Comparison of ENCODE assay signal across 10 cellular contexts in the genomic region with DNA sequence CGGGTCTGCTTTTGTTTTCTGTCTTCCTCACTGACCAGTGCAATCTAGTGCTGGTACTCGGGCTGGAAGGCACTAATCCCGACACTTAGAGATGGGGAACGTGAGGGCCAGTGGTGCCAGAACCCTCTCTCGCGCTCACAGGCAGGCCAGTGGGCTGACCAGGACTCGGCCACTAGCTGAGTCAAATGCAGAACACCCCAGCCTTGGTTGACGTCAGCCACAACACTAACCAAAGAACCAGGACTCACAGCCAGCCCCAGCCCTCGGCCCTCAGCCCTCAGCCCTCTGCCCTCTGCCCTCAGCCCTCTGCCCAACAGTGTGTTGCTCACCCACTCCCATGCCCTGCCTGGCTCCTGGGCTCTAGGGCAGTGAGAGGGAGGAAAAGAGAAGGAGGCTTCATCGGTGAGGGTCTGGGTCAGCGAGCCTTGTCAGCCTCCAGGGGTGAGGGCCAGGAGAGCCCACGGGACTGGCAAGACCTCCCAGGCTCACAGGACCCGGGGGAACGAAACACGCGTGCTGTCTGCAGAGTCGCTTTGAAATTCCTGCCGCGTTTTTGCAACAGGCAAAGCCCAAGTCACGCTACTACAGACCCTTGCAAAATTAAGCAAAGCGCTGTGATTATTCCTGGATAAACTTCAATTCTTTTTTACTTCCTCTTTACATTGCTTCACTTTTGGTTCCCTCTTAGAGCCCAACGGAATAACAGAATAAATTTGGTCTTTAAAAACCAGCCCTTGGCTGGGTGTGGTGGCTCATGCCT. TPM values are rescaled to one million over a fixed set of nuclear protein-coding genes. Genes with fewer than 3 reads are reported as not detected.
DNase-seq lines count a peak whose midpoint lies in the region; ATAC-seq and TF ChIP-seq lines count a peak whose summit lies in the region.
"Had no signal": no experiment of that assay in that cellular context is flagged by ENCODE, and none has a peak within 500 bp of the region (broad histone marks: within the 10 kb centered on the region; RNA-seq: fewer than 3 reads in every experiment).

No MANE protein-coding gene starts in this region.

- intact Hi-C loops in dorsolateral prefrontal cortex (cut with DNase I): loop anchor here (1.0 kb wide), 2 partner anchors 11 to 12 kb away; no protein-coding TSS in a partner anchor

- H3K9me3 ChIP-seq in muscle layer of duodenum (ENCODE audit: control insufficient read depth in 1 of 2, low read length in 2 of 2): no peaks in the 10 kb centered on the region

- H3K27me3 ChIP-seq in dorsolateral prefrontal cortex (no peaks in the 10 kb centered on the region), muscle layer of duodenum (ENCODE audit: low read depth, low read length) (no peaks in the 10 kb centered on the region)

- TF ChIP-seq CTCF in dorsolateral prefrontal cortex (IDR thresholded peaks at IDR 0.05 in 54 of 56, conservative IDR thresholded peaks at IDR 0.05 in 2 of 56; ENCODE audit: low read depth in 1 of 56, partially characterized antibody in 56 of 56): no peak

- peaks cover 13 to 39% of the 10 kb centered on the region in 2 donors for H3K4me1 ChIP-seq in muscle layer of duodenum (ENCODE audit: control insufficient read depth in 1 of 2, insufficient read depth in 2 of 2, low read length in 2 of 2)

- no peak for ATAC-seq in GM18873 (IDR thresholded peaks at IDR 0.05; ENCODE audit: low FRiP score, unreplicated experiment)
- ATAC-seq in HG03442 (IDR thresholded peaks at IDR 0.05; ENCODE audit: unreplicated experiment): no peak

- H3K4me3 ChIP-seq in dorsolateral prefrontal cortex (peak overlapping the region; percentile 41 to 82 (median 69)), muscle layer of duodenum (ENCODE audit: low read depth in 1 of 2, low read length in 2 of 2) (peak overlapping the region; percentile 43 to 46)

- in situ Hi-C loops in ACHN (cut with HindIII; ENCODE audit: low pct_ligation_motif_present, low pct_unique_long_range_greater_than_20kb, low sequenced_read_pairs): no loop called here

- peak overlapping the region; percentile 19 to 100 (median 96) for H3K27ac ChIP-seq in dorsolateral prefrontal cortex
- H3K27ac ChIP-seq in muscle layer of duodenum (ENCODE audit: low read length): peak overlapping the region; percentile 45

- DNase-seq in ACHN (peak; percentile 55), NOMO-1 treated with dmso at 0.1 percent for 144 hours (lab: John Stamatoyannopoulos, UW; ENCODE audit: unreplicated experiment) (peak; percentile 91), dorsolateral prefrontal cortex (peak in 8 of 10 donors; percentile 37 to 81 (median 68)), activated gamma-delta T cell treated with Interleukin-2 at 50 U/mL for 16 hours (no peak)
- DNase-seq in activated effector memory CD4-positive, alpha-beta T cell treated with Interleukin-2 at 50 U/mL for 16 hours: no peak
- DNase-seq: CD8-positive, alpha-beta memory T cell; stimulated activated naive CD4-positive, alpha-beta T cell treated with Interleukin-2 at 50 U/mL for 16 hours had no signal

- H3K36me3 ChIP-seq in muscle layer of duodenum (ENCODE audit: control insufficient read depth in 1 of 2, insufficient read depth in 2 of 2, low read length in 2 of 2): no peaks in the 10 kb centered on the region

RNA-seq across cellular contexts. Expression of gene KIAA0930, which starts 27.5 kb away (rescaled TPM):
- 100 to 1,000 TPM; 174 to 603 (median 325) TPM for total RNA-seq in dorsolateral prefrontal cortex

RNA-seq across cellular contexts. Expression of gene NUP50, which starts 49.4 kb away (rescaled TPM):
- 10 to 100 TPM; 27.1 to 82.5 (median 51.9) TPM for total RNA-seq in dorsolateral prefrontal cortex

Comparison
In these comparisons a context has a peak if more than half of its experiments do, and no peak if none do; other contexts are left out.
1. DNase-seq: peak in ACHN (single experiment), NOMO-1 treated with dmso at 0.1 percent for 144 hours (single experiment) and dorsolateral prefrontal cortex (8 of 10); none in activated effector memory CD4-positive, alpha-beta T cell treated with Interleukin-2 at 50 U/mL for 16 hours (single experiment) and activated gamma-delta T cell treated with Interleukin-2 at 50 U/mL for 16 hours (single experiment).